In the genomic region with DNA sequence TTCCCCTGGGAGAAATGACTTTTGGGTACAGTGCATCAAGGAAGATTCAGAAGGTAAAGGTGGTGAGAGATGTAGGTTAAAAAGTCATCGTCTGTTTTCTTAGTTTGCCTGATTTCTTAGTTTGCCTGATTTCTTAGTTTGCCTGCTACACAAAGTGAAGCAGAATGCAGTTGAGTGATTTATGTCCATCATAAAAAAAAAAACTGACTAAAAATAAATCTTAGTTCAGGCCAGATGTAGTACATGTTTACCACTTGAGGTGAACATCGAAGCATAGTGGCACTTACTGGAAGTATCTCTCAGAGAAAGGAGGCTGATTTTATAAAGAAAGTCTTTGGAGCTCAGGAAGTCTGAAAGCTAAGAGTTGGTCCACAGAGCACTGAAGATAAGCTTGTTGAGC, we compare ENCODE assay signal across 1 cellular context.
TF ChIP-seq lines count a peak whose summit lies in the region.

No MANE protein-coding gene starts in this region.

TF ChIP-seq in GM23338, 12 proteins besides CTCF, POLR2A, EP300 and RAD21 (continued from another document):
- TF ChIP-seq ZNF114 (CRISPR knock-in tag; IDR thresholded peaks at IDR 0.05), result no peak
